8 cellular contexts compared by ENCODE assay signal in genomic region chr3:53195602-53196574, GRCh38. TPM values are rescaled to one million over a fixed set of nuclear protein-coding genes. Genes with fewer than 3 reads are reported as not detected.
DNase-seq lines count a peak whose midpoint lies in the region; TF ChIP-seq lines count a peak whose summit lies in the region.

No MANE protein-coding gene starts in this region.

- H3K27me3 ChIP-seq in breast epithelium: no peaks in the 10 kb centered on the region

- in situ Hi-C loops in KBM-7 (cut with MboI; ENCODE audit: low pct_unique_long_range_greater_than_20kb, low sequenced_read_pairs): no loop called here

- 23% methylated on average over 35 to 36 of the region's 36 CpGs for WGBS in lower leg skin, 2 donors

- H3K36me3 ChIP-seq in breast epithelium: no peaks in the 10 kb centered on the region

- H3K4me1 ChIP-seq in breast epithelium: peaks cover 0 to 5% of the 10 kb centered on the region in 2 donors

- TF ChIP-seq POLR2A in breast epithelium (IDR thresholded peaks at IDR 0.05) (no peak), lower leg skin (IDR thresholded peaks at IDR 0.05) (no peak)

- no peak overlapping the region for H3K27ac ChIP-seq in breast epithelium

- DNase-seq in GM12864 (ENCODE audit: low read depth) (no peak), KBM-7 (peak; percentile 77), UCSD-AML1 (lab: John Stamatoyannopoulos, UW; ENCODE audit: unreplicated experiment) (peak; percentile 70), breast epithelium (ENCODE audit: low spot score in 2 of 2) (no peak), left kidney (ENCODE audit: low read depth, low spot score) (peak; percentile 86), lower leg skin (ENCODE audit: low spot score in 2 of 2) (no peak), NCI-H510A treated with DMSO at 0.1 percent for 48 hours (lab: John Stamatoyannopoulos, UW) (no peak)
- peak in 2 of 3 donors; percentile 38 to 58 for DNase-seq in stimulated activated CD4-positive, alpha-beta T cell treated with anti-CD3 and anti-CD28 coated beads, TNF-alpha, amount 100 ng/mL, for 48 hours (ENCODE audit: low read depth in 3 of 3)

- no peak overlapping the region; the same call in 1 of the 2 replicates for H3K4me3 ChIP-seq in GM12864 (ENCODE audit: low read depth, low read length)
- peak overlapping the region in 1 of 3 donors; percentile 36 for H3K4me3 ChIP-seq in breast epithelium
- H3K4me3 ChIP-seq in lower leg skin (ENCODE audit: low read depth, poor library complexity, severe bottlenecking): no peak overlapping the region

- intact Hi-C loops in breast epithelium (cut with DNase I; ENCODE audit: low total_unique reads): loop anchor here (5.0 kb wide), 1 partner anchor 84 kb away; no protein-coding TSS in a partner anchor
- intact Hi-C loops in lower leg skin (cut with DNase I; ENCODE audit: low total_unique reads): loop anchor here (5.0 kb wide), 2 partner anchors 64 to 84 kb away; partner anchors contain the start of gene RFT1

- no peaks in the 10 kb centered on the region for H3K9me3 ChIP-seq in breast epithelium

- TF ChIP-seq CTCF in GM12864 (IDR thresholded peaks at IDR 0.05; ENCODE audit: low read depth, low read length, missing control alignments) (peak; percentile 97), breast epithelium (IDR thresholded peaks at IDR 0.05) (peak; percentile 82 to 98 (median 96)), lower leg skin (IDR thresholded peaks at IDR 0.05) (peak in 1 of 3 donors; percentile 82)

RNA-seq across cellular contexts. Expression of gene PRKCD, which starts 34.9 kb away (rescaled TPM):
- 10 to 100 TPM; 14.0 to 36.8 (median 15.1) TPM for total RNA-seq in breast epithelium
- total RNA-seq in lower leg skin: 10 to 100 TPM; 27.2 to 35.8 (median 31.4) TPM

RNA-seq across cellular contexts. Expression of gene TKT, which starts 59.9 kb away (rescaled TPM):
- total RNA-seq in breast epithelium (100 to 1,000 TPM; 130 to 273 (median 131) TPM), lower leg skin (100 to 1,000 TPM in 3 of 4 donors, 10 to 100 TPM in 1; 98.1 to 195 (median 154) TPM)

Comparison
In these comparisons a context has a peak if more than half of its experiments do, and no peak if none do; other contexts are left out.
1. DNase-seq: peak in KBM-7 (single experiment), UCSD-AML1 (single experiment), left kidney (single experiment) and stimulated activated CD4-positive, alpha-beta T cell treated with anti-CD3 and anti-CD28 coated beads, TNF-alpha, amount 100 ng/mL, for 48 hours (2 of 3); none in GM12864 (single experiment), breast epithelium (0 of 2), lower leg skin (0 of 2) and NCI-H510A treated with DMSO at 0.1 percent for 48 hours (single experiment).